In the genomic region with DNA sequence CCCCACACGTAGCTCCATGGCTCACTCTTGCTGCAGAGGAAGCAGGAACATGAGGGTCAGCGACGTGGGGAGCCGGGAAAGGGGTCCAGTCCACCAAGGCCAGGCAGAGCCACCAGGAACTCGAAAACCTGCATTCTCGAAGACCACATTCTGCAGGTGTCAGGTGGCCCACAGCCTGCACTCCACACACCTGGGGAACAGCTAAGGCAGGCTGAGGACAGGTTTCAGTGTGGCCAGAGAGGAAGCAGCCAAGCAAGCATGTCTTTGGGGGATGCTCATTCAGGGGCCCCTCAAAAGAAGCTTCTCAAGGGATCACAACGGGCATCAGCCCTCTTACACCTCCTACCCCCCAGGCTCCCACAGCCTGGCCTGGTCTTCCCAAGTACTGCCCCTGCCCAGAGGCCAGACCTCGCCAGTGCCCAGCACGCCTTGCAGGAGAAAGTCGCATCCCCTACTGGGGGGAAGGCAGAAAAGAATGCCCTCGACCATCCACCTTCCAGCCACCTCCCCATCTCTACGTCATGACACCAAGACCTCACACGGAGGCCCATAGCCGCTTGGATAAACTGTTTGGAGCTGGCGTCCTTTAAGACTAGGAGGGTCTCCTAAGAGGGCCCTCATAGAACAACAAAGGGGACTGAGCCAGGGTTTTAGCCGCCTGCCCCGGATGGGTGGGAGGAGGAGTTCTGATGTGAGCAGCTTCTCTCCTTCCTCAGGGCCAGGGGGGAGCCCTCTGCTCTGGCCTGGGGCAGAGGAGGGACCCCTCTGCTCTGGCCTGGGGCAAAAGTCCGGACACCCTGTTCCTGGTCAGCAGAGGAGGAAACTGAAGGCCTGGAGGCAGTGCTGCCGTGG, we compare ENCODE assay signal across 8 cellular contexts. TPM values are rescaled to one million over a fixed set of nuclear protein-coding genes. Genes with fewer than 3 reads are reported as not detected.
A peak's percentile ranks its signal among the peaks of the same experiment; 100 is the strongest.
DNase-seq lines count a peak whose midpoint lies in the region; ATAC-seq, FAIRE-seq and TF ChIP-seq lines count a peak whose summit lies in the region.

No MANE protein-coding gene starts in this region.

- peaks cover 0 to 6% (median 0%) of the 10 kb centered on the region in 7 donors for H3K27me3 ChIP-seq in spleen (replicated peaks in 1 of 7)

- FAIRE-seq in GM18507 (lab: Jason Lieb, UNC): peak; percentile 36

- no peaks in the 10 kb centered on the region for H3K9me3 ChIP-seq in spleen

- no peak for TF ChIP-seq CTCF in spleen (IDR thresholded peaks at IDR 0.05 in 8 of 11, conservative IDR thresholded peaks at IDR 0.05 in 3 of 11)

- peaks cover 11% of the 10 kb centered on the region for H3K36me3 Mint-ChIP-seq in activated CD4-positive, alpha-beta memory T cell treated with anti-CD3 and anti-CD28 coated beads for 36 hours

- H3K27me3 Mint-ChIP-seq in activated CD4-positive, alpha-beta memory T cell treated with anti-CD3 and anti-CD28 coated beads for 36 hours: no peaks in the 10 kb centered on the region

- peaks cover 0 to 39% (median 6%) of the 10 kb centered on the region in 6 donors for H3K36me3 ChIP-seq in spleen

- no peaks in the 10 kb centered on the region for H3K9me3 Mint-ChIP-seq in activated CD4-positive, alpha-beta memory T cell treated with anti-CD3 and anti-CD28 coated beads for 36 hours

- WGBS in spleen, 5 donors: 56 to 63% (median 59%) methylated on average over 17 to 19 of the region's 19 CpGs

- no peak for DNase-seq in GM18507 (ENCODE audit: extremely low spot score, insufficient read length, low read depth)
- no peak for DNase-seq in activated CD4-positive, alpha-beta memory T cell treated with anti-CD3 and anti-CD28 coated beads for 36 hours
- peak; percentile 9 for DNase-seq in glomerular visceral epithelial cell (ENCODE audit: extremely low spot score)
- peak; percentile 78 for DNase-seq in spleen
- no peak for DNase-seq in pons (ENCODE audit: low spot score)
- no peak for DNase-seq in stimulated activated CD8-positive, alpha-beta memory T cell treated with anti-CD3 and anti-CD28 coated beads, Interleukin-4, amount 100 ng/mL, for 48 hours

- intact Hi-C loops in activated CD4-positive, alpha-beta memory T cell treated with anti-CD3 and anti-CD28 coated beads for 36 hours (cut with micrococcal nuclease): no loop called here
- intact Hi-C loops in spleen (cut with DNase I; ENCODE audit: low total_unique reads): no loop called here

- POLR2A ChIA-PET in activated CD4-positive, alpha-beta memory T cell treated with anti-CD3 and anti-CD28 coated beads for 36 hours (lab: Charles Lee): interaction anchor here (1.0 to 3.2 kb wide), 2 partner anchors 9 to 84 kb away, joined by 3 to 17 read pairs; no protein-coding TSS in a partner anchor

- ATAC-seq in GM19328 (IDR thresholded peaks at IDR 0.05; ENCODE audit: unreplicated experiment) (no peak), HG03175 (IDR thresholded peaks at IDR 0.05; ENCODE audit: unreplicated experiment) (no peak)

- TF ChIP-seq POLR2A in spleen (IDR thresholded peaks at IDR 0.05): peak in 1 of 3 donors; percentile 7

- H3K4me3 ChIP-seq in spleen: peak overlapping the region in 6 of 8 donors; percentile 47 to 85 (median 59)

- peak overlapping the region; percentile 93 to 97 (median 96) for H3K27ac ChIP-seq in spleen

- H3K4me3 Mint-ChIP-seq in activated CD4-positive, alpha-beta memory T cell treated with anti-CD3 and anti-CD28 coated beads for 36 hours: peak overlapping the region; percentile 85

- CTCF ChIA-PET in activated CD4-positive, alpha-beta memory T cell treated with anti-CD3 and anti-CD28 coated beads for 36 hours (lab: Charles Lee): interaction anchor here (0.6 to 1.6 kb wide), 3 partner anchors 9 to 262 kb away, joined by 3 to 4 read pairs (median 3); no protein-coding TSS in a partner anchor

- H3K4me1 ChIP-seq in spleen: peaks cover 47 to 93% (median 85%) of the 10 kb centered on the region in 6 donors

- peak overlapping the region; percentile 81 for H3K27ac Mint-ChIP-seq in activated CD4-positive, alpha-beta memory T cell treated with anti-CD3 and anti-CD28 coated beads for 36 hours

- peaks cover 65% of the 10 kb centered on the region for H3K4me1 Mint-ChIP-seq in activated CD4-positive, alpha-beta memory T cell treated with anti-CD3 and anti-CD28 coated beads for 36 hours (ENCODE audit: low read depth)

RNA-seq across cellular contexts. Expression of a gene that starts 2.9 kb away (rescaled TPM):
- 100 to 1,000 TPM; 104 to 105 TPM for total RNA-seq in activated CD4-positive, alpha-beta memory T cell treated with anti-CD3 and anti-CD28 coated beads for 36 hours
- 100 to 1,000 TPM in 5 of 7 donors, 10 to 100 TPM in 2; 59.0 to 157 (median 110) TPM for total RNA-seq in spleen
- 10 to 100 TPM; 32.8 to 73.9 (median 49.0) TPM for polyA plus RNA-seq in spleen

RNA-seq across cellular contexts. Expression of a gene that starts 41.6 kb away (rescaled TPM):
- total RNA-seq in activated CD4-positive, alpha-beta memory T cell treated with anti-CD3 and anti-CD28 coated beads for 36 hours: 10 to 100 TPM; 24.4 to 26.6 TPM
- total RNA-seq in spleen: 100 to 1,000 TPM in 1 of 7 donors, 10 to 100 TPM in 6; 37.1 to 105 (median 65.6) TPM
- polyA plus RNA-seq in spleen: 10 to 100 TPM in 1 of 3 donors, 1 to 10 TPM in 2; 5.0 to 18.3 (median 7.9) TPM

Comparison
In these comparisons a context has a peak if more than half of its experiments do, and no peak if none do; other contexts are left out.
1. DNase-seq: peak in glomerular visceral epithelial cell (single experiment) and spleen (single experiment); none in GM18507 (single experiment), activated CD4-positive, alpha-beta memory T cell treated with anti-CD3 and anti-CD28 coated beads for 36 hours (single experiment), pons (single experiment) and stimulated activated CD8-positive, alpha-beta memory T cell treated with anti-CD3 and anti-CD28 coated beads, Interleukin-4, amount 100 ng/mL, for 48 hours (single experiment).